In genomic region chr5:14364576-14365472, GRCh38 we compare ENCODE assay signal across 8 cellular contexts.
DNase-seq lines count a peak whose midpoint lies in the region; TF ChIP-seq lines count a peak whose summit lies in the region.

No MANE protein-coding gene starts in this region.

- intact Hi-C loops in OCI-LY7 (cut with micrococcal nuclease; ENCODE audit: unreplicated experiment), result loop anchor here (1.0 to 5.0 kb wide), 3 partner anchors 258 to 378 kb away; no protein-coding TSS in a partner anchor
- intact Hi-C loops in spleen (cut with DNase I; ENCODE audit: low total_unique reads), result loop anchor here (10.0 kb wide), 1 partner anchor 280 kb away; no protein-coding TSS in a partner anchor

- no peaks in the 10 kb centered on the region for H3K79me2 ChIP-seq in OCI-LY7 (ENCODE audit: insufficient read depth, low read depth, low read length)

- BruUV-seq in OCI-LY7 (replicated peaks; lab: Mats Ljungman, UMichigan), result no TSS peak

- H3K4me2 ChIP-seq in OCI-LY7 (ENCODE audit: low read length), result peak overlapping the region; percentile 18; the same call in 1 of the 2 replicates

- H3K4me1 ChIP-seq in OCI-LY7 (ENCODE audit: insufficient read depth, low read length, poor library complexity, severe bottlenecking) (peaks cover 4% of the 10 kb centered on the region), spleen (peaks cover 0 to 13% (median 0%) of the 10 kb centered on the region in 6 donors)

- CTCF ChIA-PET in OCI-LY7 (lab: Charles Lee; ENCODE audit: unreplicated experiment), result no interaction called here

- WGBS in spleen, 5 donors, result 88 to 93% (median 88%) methylated on average over 12 of the region's 12 CpGs

- POLR2A ChIA-PET in OCI-LY7 (lab: Charles Lee), result interaction anchor here (0.6 kb wide), 1 partner anchor 156 kb away, joined by 3 read pairs; no protein-coding TSS in a partner anchor

- H3K36me3 ChIP-seq in OCI-LY7 (ENCODE audit: insufficient read depth, low read length) (peaks cover 14% of the 10 kb centered on the region), spleen (peaks cover 2 to 99% (median 75%) of the 10 kb centered on the region in 6 donors)

- TF ChIP-seq POLR2A in spleen (IDR thresholded peaks at IDR 0.05), result no peak

- H3K27me3 ChIP-seq in spleen (replicated peaks in 1 of 7), result no peaks in the 10 kb centered on the region

- H3K9me3 ChIP-seq in OCI-LY7 (ENCODE audit: low read length) (no peaks in the 10 kb centered on the region), spleen (no peaks in the 10 kb centered on the region)

- DNase-seq in activated naive CD4-positive, alpha-beta T cell treated with Interleukin-2 at 50 U/mL for 16 hours, result peak; percentile 9
- no peak for DNase-seq in activated naive CD4-positive, alpha-beta T cell treated with anti-CD3 and anti-CD28 coated beads, Interleukin-2, amount 50 U/mL, for 16 hours
- DNase-seq in OCI-LY7 (ENCODE audit: low spot score), result peak; percentile 60
- peak; percentile 63 for DNase-seq in epithelial cell of esophagus (ENCODE audit: low read depth)
- DNase-seq in spleen, result no peak
- DNase-seq in 8988T, result no peak
- DNase-seq in CD1c-positive myeloid dendritic cell (ENCODE audit: extremely low spot score), result no peak
- no peak for DNase-seq in cortex of kidney (lab: John Stamatoyannopoulos, UW)

- no peak overlapping the region for H3K27ac ChIP-seq in OCI-LY7 (ENCODE audit: low read depth, low read length, poor library complexity, severe bottlenecking)
- H3K27ac ChIP-seq in spleen, result no peak overlapping the region

- H2AFZ ChIP-seq in OCI-LY7 (ENCODE audit: low read length), result no peak overlapping the region

- no peak overlapping the region for H3K4me3 ChIP-seq in OCI-LY7 (ENCODE audit: low read depth, low read length, poor library complexity, severe bottlenecking)
- no peak overlapping the region for H3K4me3 ChIP-seq in epithelial cell of esophagus (ENCODE audit: low read length)
- H3K4me3 ChIP-seq in spleen, result no peak overlapping the region

- no peaks in the 10 kb centered on the region for H4K20me1 ChIP-seq in OCI-LY7 (ENCODE audit: insufficient read depth, low read length)

- H3K9me2 ChIP-seq in OCI-LY7 (ENCODE audit: insufficient read depth, low read length), result no peaks in the 10 kb centered on the region

- peak; percentile 86 for TF ChIP-seq CTCF in OCI-LY7 (conservative IDR thresholded peaks at IDR 0.05; ENCODE audit: low read length)
- TF ChIP-seq CTCF in epithelial cell of esophagus (IDR thresholded peaks at IDR 0.05; ENCODE audit: insufficient read depth, low read depth, low read length, missing control alignments), result peak; percentile 89
- peak in 6 of 11 experiments; percentile 22 to 47 (median 46) for TF ChIP-seq CTCF in spleen (IDR thresholded peaks at IDR 0.05 in 8 of 11, conservative IDR thresholded peaks at IDR 0.05 in 3 of 11)

Comparison
In these comparisons a context has a peak if more than half of its experiments do, and no peak if none do; other contexts are left out.
1. DNase-seq: peak in activated naive CD4-positive, alpha-beta T cell treated with Interleukin-2 at 50 U/mL for 16 hours (single experiment), OCI-LY7 (single experiment) and epithelial cell of esophagus (single experiment); none in activated naive CD4-positive, alpha-beta T cell treated with anti-CD3 and anti-CD28 coated beads, Interleukin-2, amount 50 U/mL, for 16 hours (single experiment), spleen (single experiment), 8988T (single experiment), CD1c-positive myeloid dendritic cell (single experiment) and cortex of kidney (single experiment).
2. Peak in every context shown above with its lines, with median percentiles within 50 percentile points of each other: CTCF ChIP-seq.